In the genomic region with DNA sequence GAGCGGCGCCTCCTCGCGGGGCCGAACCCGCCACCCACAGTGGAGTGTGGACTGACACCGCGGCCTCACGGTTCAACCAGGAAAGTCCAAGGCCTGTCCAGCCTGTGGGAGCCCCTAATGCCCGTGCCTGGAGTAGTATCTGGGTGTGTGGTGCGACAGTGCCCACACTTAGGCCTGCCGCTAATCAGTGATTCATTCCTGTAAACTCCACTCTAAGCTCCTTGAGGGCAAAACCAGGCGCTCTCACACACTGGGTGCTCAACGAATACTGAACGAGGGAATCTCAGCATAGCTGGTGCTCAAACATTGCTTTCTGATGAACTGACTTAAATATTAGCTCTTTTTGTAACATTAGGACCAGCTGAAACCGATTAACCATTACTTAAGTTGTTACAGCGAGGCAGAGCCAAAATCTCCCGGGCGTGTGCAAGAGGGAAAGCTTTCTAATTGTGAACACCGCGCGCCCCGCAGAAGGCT, we compare ENCODE assay signal across 8 cellular contexts. TPM values are rescaled to one million over a fixed set of nuclear protein-coding genes. Genes with fewer than 3 reads are reported as not detected.
A peak's percentile ranks its signal among the peaks of the same experiment; 100 is the strongest.
DNase-seq lines count a peak whose midpoint lies in the region; ATAC-seq and TF ChIP-seq lines count a peak whose summit lies in the region.

No MANE protein-coding gene starts in this region.

- H3K9me3 ChIP-seq in IMR-90 (ENCODE audit: control insufficient read depth, insufficient read depth, low read length) (no peaks in the 10 kb centered on the region), mammary epithelial cell (replicated peaks; ENCODE audit: insufficient read depth, low read length) (no peaks in the 10 kb centered on the region), suprapubic skin (no peaks in the 10 kb centered on the region)

- POLR2A ChIA-PET in IMR-90 (lab: Charles Lee; ENCODE audit: unreplicated experiment) = no interaction called here

- peak overlapping the region; percentile 85 to 91 for H4K8ac ChIP-seq in IMR-90 (ENCODE audit: low read depth in 2 of 2, low read length in 2 of 2)

- WGBS in IMR-90 (ENCODE audit: extremely low coverage in 2 of 2, insufficient read length in 1 of 2), 2 experiments = 48% methylated on average over 6 of the region's 23 CpGs; no CpG with 5 or more reads in 1 of the 2 experiments
- 51% methylated on average over 16 of the region's 23 CpGs for WGBS in mammary epithelial cell (ENCODE audit: low coverage, missing lambda C conversion rate)
- WGBS in suprapubic skin = 33% methylated on average over 17 of the region's 23 CpGs

- H3K4ac ChIP-seq in IMR-90 (ENCODE audit: low read depth, low read length) = peak overlapping the region; percentile 91

- no peak for DNase-seq in AG09309 (ENCODE audit: low read depth)
- DNase-seq in IMR-90 = peak; percentile 51
- DNase-seq in mammary epithelial cell = peak; percentile 68
- no peak for DNase-seq in left colon
- no peak for DNase-seq in suprapubic skin (ENCODE audit: low spot score in 2 of 2)
- DNase-seq in NK-92 (lab: John Stamatoyannopoulos, UW; ENCODE audit: unreplicated experiment) = no peak

- peak; percentile 12 for ATAC-seq in GM19438 (IDR thresholded peaks at IDR 0.05; ENCODE audit: low read depth, unreplicated experiment)
- peak; percentile 48 for ATAC-seq in IMR-90 (ENCODE audit: low read depth)
- ATAC-seq in left colon = peak; percentile 34
- no peak for ATAC-seq in HG03159 (IDR thresholded peaks at IDR 0.05; ENCODE audit: unreplicated experiment)

- dilution Hi-C loops in IMR-90 (cut with HindIII; ENCODE audit: low sequenced_read_pairs, unreplicated experiment) = no loop called here
- dilution Hi-C loops in mammary epithelial cell (cut with HindIII; ENCODE audit: low sequenced_read_pairs) = no loop called here

- H3K14ac ChIP-seq in IMR-90 (replicated peaks; ENCODE audit: low read depth, low read length) = peak overlapping the region; percentile 89

- peaks cover 35% of the 10 kb centered on the region for H3K79me2 ChIP-seq in mammary epithelial cell (ENCODE audit: insufficient read depth, low read length)

- peak overlapping the region; percentile 96 for H2AFZ ChIP-seq in IMR-90 (replicated peaks; ENCODE audit: low read length, poor library complexity)
- H2AFZ ChIP-seq in mammary epithelial cell (ENCODE audit: low read depth, low read length) = peak overlapping the region; percentile 91

- H2BK5ac ChIP-seq in IMR-90 (ENCODE audit: low read depth, low read length, poor library complexity, severe bottlenecking) = peak overlapping the region; percentile 73

- H4K20me1 ChIP-seq in IMR-90 (ENCODE audit: insufficient read depth, low read length) (no peaks in the 10 kb centered on the region), mammary epithelial cell (ENCODE audit: insufficient read depth, low read length) (no peaks in the 10 kb centered on the region)

- CTCF ChIA-PET in IMR-90 (lab: Yijun Ruan, JAX) = interaction anchor here (1.0 kb wide), 1 partner anchor 55 kb away, joined by 5 read pairs; no protein-coding TSS in a partner anchor
- CTCF ChIA-PET in mammary epithelial cell (lab: Charles Lee; ENCODE audit: low non-redundant PET) = no interaction called here

- H3K4me3 ChIP-seq in AG09309 (ENCODE audit: control insufficient read depth, low read depth, low read length) (peak overlapping the region; percentile 78), IMR-90 (ENCODE audit: insufficient read depth, low read depth, low read length) (peak overlapping the region; percentile 76), mammary epithelial cell (replicated peaks in 1 of 3; ENCODE audit: insufficient read depth in 1 of 3, low read depth in 2 of 3, low read length in 3 of 3) (peak overlapping the region; percentile 62 to 73 (median 66)), suprapubic skin (peak overlapping the region; percentile 56)

- H3K23ac ChIP-seq in IMR-90 (ENCODE audit: low read depth, low read length) = peak overlapping the region; percentile 94

- in situ Hi-C loops in IMR-90 (cut with MboI; ENCODE audit: low sequenced_read_pairs) (no loop called here), mammary epithelial cell (cut with MboI; ENCODE audit: low sequenced_read_pairs in 2 of 2) (no loop called here)

- H3K4me2 ChIP-seq in IMR-90 (ENCODE audit: low read depth, low read length) = peak overlapping the region; percentile 80
- peak overlapping the region; percentile 95 for H3K4me2 ChIP-seq in mammary epithelial cell (ENCODE audit: insufficient read depth, low read depth, low read length)

- TF ChIP-seq RAD21 in IMR-90 (IDR thresholded peaks at IDR 0.05; ENCODE audit: low read length) = no peak

- H3K56ac ChIP-seq in IMR-90 (ENCODE audit: extremely low read depth, insufficient read depth, low read length) = peak overlapping the region; percentile 45; the same call in 1 of the 2 replicates

- TF ChIP-seq CTCF in AG09309 (IDR thresholded peaks at IDR 0.05; ENCODE audit: control insufficient read depth, insufficient read depth, low read depth, low read length, missing control alignments) (no peak), IMR-90 (conservative IDR thresholded peaks at IDR 0.05; ENCODE audit: low read depth, low read length) (0 out of 2 replicates have a peak, but pooled peaks have one; percentile 10), mammary epithelial cell (conservative IDR thresholded peaks at IDR 0.05 in 1 of 2, IDR thresholded peaks at IDR 0.05 in 1 of 2; ENCODE audit: extremely low read depth in 1 of 2, insufficient read depth in 1 of 2, low read depth in 1 of 2, low read length in 2 of 2) (peak in 1 of 2 donors; percentile 24), suprapubic skin (IDR thresholded peaks at IDR 0.05) (no peak)

- peak overlapping the region; percentile 90 for H2AK9ac ChIP-seq in IMR-90 (replicated peaks; ENCODE audit: low read depth, low read length, poor library complexity)

- peak overlapping the region; percentile 80 for H3K27ac ChIP-seq in IMR-90 (ENCODE audit: insufficient read depth, low read length)
- peak overlapping the region; percentile 97 for H3K27ac ChIP-seq in mammary epithelial cell (ENCODE audit: insufficient read depth, low read depth, low read length)
- H3K27ac ChIP-seq in suprapubic skin = peak overlapping the region; percentile 70

- peak overlapping the region; percentile 0; the same call in 1 of the 2 replicates for H3K18ac ChIP-seq in IMR-90 (ENCODE audit: low read depth, low read length)

- H3K9me1 ChIP-seq in IMR-90 (ENCODE audit: insufficient read depth, low read length) = peaks cover 10% of the 10 kb centered on the region

- no peak for TF ChIP-seq EP300 in suprapubic skin (IDR thresholded peaks at IDR 0.05)

- H3K4me1 ChIP-seq in IMR-90 (ENCODE audit: control insufficient read depth, insufficient read depth, low read length) (peaks cover 13% of the 10 kb centered on the region), mammary epithelial cell (ENCODE audit: insufficient read depth, low read length) (peaks cover 35% of the 10 kb centered on the region), suprapubic skin (peaks cover 21% of the 10 kb centered on the region)

- peak overlapping the region; percentile 41; the same call in 1 of the 2 replicates for H2AK5ac ChIP-seq in IMR-90 (ENCODE audit: low read depth, low read length)

- no peaks in the 10 kb centered on the region for H3K36me3 ChIP-seq in IMR-90 (ENCODE audit: control insufficient read depth, insufficient read depth, low read length)
- H3K36me3 ChIP-seq in mammary epithelial cell (ENCODE audit: insufficient read depth, low read length) = no peaks in the 10 kb centered on the region
- no peaks in the 10 kb centered on the region for H3K36me3 ChIP-seq in suprapubic skin

- peak overlapping the region; percentile 66 for H2BK120ac ChIP-seq in IMR-90 (ENCODE audit: low read depth, low read length)

- peak overlapping the region; percentile 91 for H4K91ac ChIP-seq in IMR-90 (ENCODE audit: insufficient read depth, low read depth, low read length)

- peak overlapping the region; percentile 42; the same call in 1 of the 3 replicates for H2BK15ac ChIP-seq in IMR-90 (ENCODE audit: low read depth, low read length)

- peak overlapping the region; percentile 37 for H4K5ac ChIP-seq in IMR-90 (ENCODE audit: low read depth, low read length)

- TF ChIP-seq POLR2A in IMR-90 (IDR thresholded peaks at IDR 0.05; ENCODE audit: low read depth, low read length) = no peak
- no peak for TF ChIP-seq POLR2A in suprapubic skin (IDR thresholded peaks at IDR 0.05)

- H3K27me3 ChIP-seq in IMR-90 (ENCODE audit: control insufficient read depth, insufficient read depth, low read length) (no peaks in the 10 kb centered on the region), mammary epithelial cell (ENCODE audit: insufficient read depth, low read length) (no peaks in the 10 kb centered on the region), suprapubic skin (peaks cover 16% of the 10 kb centered on the region)

- no peak overlapping the region; the same call in 1 of the 2 replicates for H2BK20ac ChIP-seq in IMR-90 (ENCODE audit: low read depth, low read length)

- BruUV-seq in IMR-90 (replicated peaks; lab: Mats Ljungman, UMichigan) = no TSS peak
- no TSS peak for BruUV-seq in mammary epithelial cell (replicated peaks; lab: Mats Ljungman, UMichigan)

- peaks cover 23 to 46% of the 10 kb centered on the region in 2 experiments for H3K79me1 ChIP-seq in IMR-90 (ENCODE audit: low read depth in 1 of 2, low read length in 2 of 2)

- intact Hi-C loops in IMR-90 (cut with micrococcal nuclease) (loop anchor here (2.0 to 5.0 kb wide), 3 partner anchors 15 to 181 kb away; no protein-coding TSS in a partner anchor), mammary epithelial cell (cut with micrococcal nuclease) (loop anchor here (1.0 to 2.0 kb wide), 2 partner anchors 16 to 29 kb away; no protein-coding TSS in a partner anchor), left colon (cut with DNase I, micrococcal nuclease) (no loop called here)

- H3K9ac ChIP-seq in IMR-90 (ENCODE audit: low read depth, low read length) (peak overlapping the region; percentile 69), mammary epithelial cell (ENCODE audit: insufficient read depth, low read length) (peak overlapping the region; percentile 87)

TF ChIP-seq in IMR-90, 13 proteins besides CTCF, POLR2A, EP300 and RAD21 (continues in another document):
- TF ChIP-seq SMC3 (IDR thresholded peaks at IDR 0.05; ENCODE audit: low read depth, low read length) (0 out of 2 replicates have a peak, but pooled peaks have one; percentile 7), BHLHE40 (IDR thresholded peaks at IDR 0.05; ENCODE audit: low read depth, low read length) (peak; percentile 71)

RNA-seq across cellular contexts. Expression of a gene that starts 0.6 kb away (rescaled TPM):
- total RNA-seq in IMR-90 (2012; rRNA removed) (78.7 and 88.3 TPM in 2 replicates), mammary epithelial cell (10 to 100 TPM; 76.8 to 95.6 TPM), left colon (1 to 10 TPM in 1 of 2 donors, under 1 TPM in 1; 0.85 to 1.8 TPM), suprapubic skin (1 to 10 TPM; 1.4 to 7.2 (median 2.5) TPM)
- polyA plus RNA-seq in IMR-90 (2012; rRNA removed) (71.5 and 75.2 TPM in 2 replicates), mammary epithelial cell (56.3 TPM)
- 49.6 and 55.2 TPM in 2 replicates for polyA plus RNA-seq in IMR-90 (2012; cell fraction: cytosol; rRNA removed)
- polyA plus RNA-seq in IMR-90 (2012; cell fraction: nucleus; rRNA removed; ENCODE audit: low replicate concordance) = 50.0 and 117 TPM in 2 replicates
- polyA minus RNA-seq in mammary epithelial cell = 84.2 TPM

Comparison
In these comparisons a context has a peak if more than half of its experiments do, and no peak if none do; other contexts are left out.
1. DNase-seq: peak in IMR-90 (single experiment) and mammary epithelial cell (single experiment); none in AG09309 (single experiment), left colon (0 of 2), suprapubic skin (0 of 2) and NK-92 (single experiment).
2. intact Hi-C loops: an anchor here in IMR-90 (2.0 to 5.0 kb wide) and mammary epithelial cell (1.0 to 2.0 kb wide); none called in left colon.
3. Peak in every context shown above with its lines, with median percentiles within 50 percentile points of each other: H3K4me3 ChIP-seq and H3K27ac ChIP-seq.